19 cellular contexts compared by ENCODE assay signal in the genomic region with DNA sequence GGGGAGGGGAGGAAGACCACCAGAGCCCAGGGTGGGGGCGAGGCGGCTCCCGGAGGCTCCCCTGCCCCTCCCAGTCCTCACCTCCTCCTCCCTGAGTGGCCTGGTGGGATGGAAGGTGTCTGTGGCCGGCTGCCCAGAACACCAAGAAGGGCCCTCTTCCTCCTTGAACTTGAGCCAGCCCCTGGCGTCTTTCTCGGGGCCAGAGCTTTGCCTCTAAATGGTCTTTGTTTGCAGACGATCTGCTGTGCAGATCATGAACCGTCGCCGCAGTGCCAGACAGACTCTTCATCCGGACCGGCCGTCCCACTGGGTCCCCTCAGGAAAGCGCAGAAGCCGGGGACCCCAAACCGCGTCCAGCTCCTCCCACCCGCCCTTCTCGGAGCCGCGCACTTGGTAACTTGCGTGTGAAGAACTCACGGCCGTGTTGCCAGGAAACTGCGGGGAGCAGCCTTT. TPM values are rescaled to one million over a fixed set of nuclear protein-coding genes. Genes with fewer than 3 reads are reported as not detected.
A peak's percentile ranks its signal among the peaks of the same experiment; 100 is the strongest.
DNase-seq lines count a peak whose midpoint lies in the region; ATAC-seq and TF ChIP-seq lines count a peak whose summit lies in the region.
"Had no signal": no experiment of that assay in that cellular context is flagged by ENCODE, and none has a peak within 500 bp of the region (broad histone marks: within the 10 kb centered on the region; RNA-seq: fewer than 3 reads in every experiment).

No MANE protein-coding gene starts in this region.

- no peak overlapping the region for H4K8ac ChIP-seq in neuronal stem cell (ENCODE audit: low read depth, low read length)

- H3K36me3 ChIP-seq in thyroid gland (no peaks in the 10 kb centered on the region), neuronal stem cell (replicated peaks in 1 of 2; ENCODE audit: control insufficient read depth in 2 of 2, insufficient read depth in 2 of 2, low read length in 2 of 2) (no peaks in the 10 kb centered on the region)
- H3K36me3 ChIP-seq: tibial nerve had no signal

- H2AK5ac ChIP-seq in neuronal stem cell (ENCODE audit: low read depth, low read length): no peak overlapping the region

- H3K27ac ChIP-seq in right cardiac atrium (ENCODE audit: low read length) (peak overlapping the region; percentile 21), thyroid gland (peak overlapping the region; percentile 33 to 65 (median 53)), neuronal stem cell (replicated peaks; ENCODE audit: low read length) (no peak overlapping the region)
- H3K27ac ChIP-seq: A549, tibial nerve had no signal

- H2BK12ac ChIP-seq in neuronal stem cell (ENCODE audit: low read length): no peak overlapping the region

- H3K23ac ChIP-seq in neuronal stem cell (ENCODE audit: low read depth, low read length, poor library complexity): no peak overlapping the region

- no peaks in the 10 kb centered on the region for H3K36me3 Mint-ChIP-seq in T-cell
- H3K36me3 Mint-ChIP-seq: activated naive CD8-positive, alpha-beta T cell; natural killer cell treated with Interleukin-12 subunit alpha and Interleukin-12 subunit beta and Interleukin-15 and Interleukin-18, amount 100 ng/mL, for 72 hours had no signal

- H3K4me1 ChIP-seq in right cardiac atrium (ENCODE audit: control insufficient read depth, insufficient read depth, low read length) (no peaks in the 10 kb centered on the region), thyroid gland (peaks cover 0 to 5% of the 10 kb centered on the region in 2 donors), neuronal stem cell (ENCODE audit: control insufficient read depth in 2 of 2, insufficient read depth in 1 of 2, low read depth in 1 of 2, low read length in 2 of 2) (peaks cover 0 to 3% of the 10 kb centered on the region in 2 donors)
- H3K4me1 ChIP-seq: A549, tibial nerve had no signal

- peak in 1 of 2 donors; percentile 37 for TF ChIP-seq POLR2A in thyroid gland (IDR thresholded peaks at IDR 0.05)

- ATAC-seq in right cardiac atrium (peak; percentile 56 to 63), T-cell (replicated peaks in 1 of 4) (no peak)
- ATAC-seq: A549; natural killer cell treated with Interleukin-12 subunit alpha and Interleukin-12 subunit beta and Interleukin-15 and Interleukin-18, amount 100 ng/mL, for 72 hours had no signal

- 36% methylated on average over 25 of the region's 25 CpGs for WGBS in right cardiac atrium
- WGBS in thyroid gland, 2 donors: 37 to 45% methylated on average over 25 of the region's 25 CpGs
- WGBS in neuronal stem cell (ENCODE audit: extremely low coverage in 2 of 2, insufficient read length in 2 of 2, insufficient replicate concordance in 1 of 2), 2 donors: no CpG with 5 or more reads among the region's 25 CpGs

- H3K27me3 ChIP-seq in right cardiac atrium (ENCODE audit: control insufficient read depth, insufficient read depth): no peaks in the 10 kb centered on the region
- H3K27me3 ChIP-seq in thyroid gland: no peaks in the 10 kb centered on the region
- peaks cover 0 to 11% (median 0%) of the 10 kb centered on the region in 3 experiments for H3K27me3 ChIP-seq in neuronal stem cell (ENCODE audit: control insufficient read depth in 3 of 3, insufficient read depth in 3 of 3, low read depth in 1 of 3, low read length in 3 of 3)
- H3K27me3 ChIP-seq: tibial nerve had no signal

- no peak overlapping the region for H3K18ac ChIP-seq in neuronal stem cell (ENCODE audit: low read length)

- no peak overlapping the region for H2BK5ac ChIP-seq in neuronal stem cell (ENCODE audit: low read length)

- H3K14ac ChIP-seq in neuronal stem cell (ENCODE audit: low read length): no peak overlapping the region

- no peak overlapping the region for H3K9ac ChIP-seq in neuronal stem cell (ENCODE audit: low read depth, low read length, poor library complexity)

- DNase-seq in NCI-H2227 (lab: John Stamatoyannopoulos, UW; ENCODE audit: unreplicated experiment) (peak; percentile 31), NCI-H2227 treated with DMSO at 0.1 percent for 48 hours (lab: John Stamatoyannopoulos, UW) (no peak), astrocyte of the cerebellum (ENCODE audit: low read depth) (peak; percentile 43), right cardiac atrium (peak; percentile 34 to 74 (median 73)), thyroid gland (peak; percentile 82 to 86), neuronal stem cell (ENCODE audit: low spot score) (no peak), T1000 (lab: John Stamatoyannopoulos, UW) (no peak), T-cell (no peak)
- DNase-seq: activated CD8-positive, alpha-beta memory T cell treated with anti-CD3 and anti-CD28 coated beads, Interleukin-2, amount 50 U/mL, for 48 hours; cortex of kidney; DND-41; foreskin fibroblast; NCI-H1048; SHP77 treated with DMSO at 0.1 percent for 48 hours; small intestine had no signal

- no peak overlapping the region for H3K4me2 ChIP-seq in neuronal stem cell (ENCODE audit: insufficient read depth, low read length, poor library complexity, severe bottlenecking)
- H3K4me2 ChIP-seq: A549 had no signal

- CTCF ChIA-PET in T-cell (lab: Charles Lee): no interaction called here

- H3K27ac Mint-ChIP-seq in T-cell: no peak overlapping the region
- H3K27ac Mint-ChIP-seq: activated naive CD8-positive, alpha-beta T cell; natural killer cell treated with Interleukin-12 subunit alpha and Interleukin-12 subunit beta and Interleukin-15 and Interleukin-18, amount 100 ng/mL, for 72 hours had no signal

- no peak overlapping the region for H2BK120ac ChIP-seq in neuronal stem cell (ENCODE audit: low read depth, low read length)

- H3K4me3 Mint-ChIP-seq in T-cell: no peak overlapping the region
- H3K4me3 Mint-ChIP-seq: activated naive CD8-positive, alpha-beta T cell; natural killer cell treated with Interleukin-12 subunit alpha and Interleukin-12 subunit beta and Interleukin-15 and Interleukin-18, amount 100 ng/mL, for 72 hours had no signal

- H3K79me1 ChIP-seq in neuronal stem cell (ENCODE audit: low read depth, low read length): no peaks in the 10 kb centered on the region

- H2BK15ac ChIP-seq in neuronal stem cell (ENCODE audit: low read length): no peak overlapping the region

- no peaks in the 10 kb centered on the region for H3K9me3 ChIP-seq in right cardiac atrium (ENCODE audit: control insufficient read depth, low read length)
- H3K9me3 ChIP-seq in thyroid gland: no peaks in the 10 kb centered on the region
- H3K9me3 ChIP-seq in neuronal stem cell (replicated peaks in 1 of 2; ENCODE audit: control insufficient read depth in 2 of 2, insufficient read depth in 1 of 2, low read depth in 1 of 2, low read length in 2 of 2): no peaks in the 10 kb centered on the region
- H3K9me3 ChIP-seq: A549 had no signal

- peak overlapping the region; percentile 46 for H3K4me3 ChIP-seq in astrocyte of the cerebellum (ENCODE audit: low read depth, low read length)
- peak overlapping the region; percentile 33 for H3K4me3 ChIP-seq in right cardiac atrium (ENCODE audit: low read length)
- H3K4me3 ChIP-seq in thyroid gland (replicated peaks in 1 of 3): peak overlapping the region in 1 of 3 donors; percentile 6
- H3K4me3 ChIP-seq in neuronal stem cell (ENCODE audit: low read length in 2 of 2): no peak overlapping the region
- H3K4me3 ChIP-seq: A549 had no signal

- no peak overlapping the region for H2AFZ ChIP-seq in neuronal stem cell (ENCODE audit: low read length)

- POLR2A ChIA-PET in T-cell (lab: Charles Lee): no interaction called here

- TF ChIP-seq CTCF in astrocyte of the cerebellum (IDR thresholded peaks at IDR 0.05; ENCODE audit: low read depth, low read length, missing control alignments): no peak
- no peak for TF ChIP-seq CTCF in thyroid gland (IDR thresholded peaks at IDR 0.05)

- intact Hi-C loops in right cardiac atrium (cut with DNase I): no loop called here
- intact Hi-C loops in thyroid gland (cut with DNase I): no loop called here

- in situ Hi-C loops in astrocyte of the cerebellum (cut with HindIII; ENCODE audit: low sequenced_read_pairs): no loop called here

- H3K9me3 Mint-ChIP-seq in T-cell: no peaks in the 10 kb centered on the region
- H3K9me3 Mint-ChIP-seq: natural killer cell treated with Interleukin-12 subunit alpha and Interleukin-12 subunit beta and Interleukin-15 and Interleukin-18, amount 100 ng/mL, for 72 hours had no signal

- H3K4ac ChIP-seq in neuronal stem cell (ENCODE audit: low read length): no peak overlapping the region

- H3K4me1 Mint-ChIP-seq in T-cell: peaks cover 0 to 9% (median 4%) of the 10 kb centered on the region in 3 donors

- H3K27me3 Mint-ChIP-seq in T-cell: peaks cover 3 to 8% of the 10 kb centered on the region in 2 donors

- H4K91ac ChIP-seq in neuronal stem cell (ENCODE audit: low read depth, low read length, poor library complexity): no peak overlapping the region

RNA-seq across cellular contexts. Expression of gene PTGR3, which starts 41.2 kb away (rescaled TPM):
- 10 to 100 TPM; 27.1 to 42.9 (median 33.8) TPM for total RNA-seq in right cardiac atrium
- polyA plus RNA-seq in right cardiac atrium: 23.4 TPM
- 10 to 100 TPM; 19.3 to 62.7 (median 36.9) TPM for total RNA-seq in thyroid gland
- 7.2 TPM for polyA plus RNA-seq in neuronal stem cell (2013, experiment 1 of 2)
- polyA plus RNA-seq in neuronal stem cell (2013, experiment 2 of 2): 7.1 TPM
- total RNA-seq in T-cell: 10 to 100 TPM; 32.8 to 44.1 (median 36.5) TPM

RNA-seq across cellular contexts. Expression of gene TSHZ1, which starts 42.8 kb away (rescaled TPM):
- total RNA-seq in right cardiac atrium (10 to 100 TPM; 13.3 to 24.7 (median 20.4) TPM), thyroid gland (10 to 100 TPM; 17.9 to 22.2 (median 19.0) TPM), T-cell (10 to 100 TPM; 26.5 to 31.3 (median 28.2) TPM)
- polyA plus RNA-seq in right cardiac atrium: 12.7 TPM
- 1.0 TPM for polyA plus RNA-seq in neuronal stem cell (2013, experiment 1 of 2)
- 0.96 TPM for polyA plus RNA-seq in neuronal stem cell (2013, experiment 2 of 2)

Comparison
In these comparisons a context has a peak if more than half of its experiments do, and no peak if none do; other contexts are left out.
1. DNase-seq: peak in NCI-H2227 (single experiment), astrocyte of the cerebellum (single experiment), right cardiac atrium (3 of 3) and thyroid gland (2 of 2); none in NCI-H2227 treated with DMSO at 0.1 percent for 48 hours (single experiment), neuronal stem cell (single experiment), T1000 (single experiment) and T-cell (0 of 34).
2. H3K4me3 ChIP-seq: peak in astrocyte of the cerebellum (single experiment) and right cardiac atrium (single experiment); none in neuronal stem cell (0 of 2).
3. ATAC-seq: peak in right cardiac atrium (2 of 2); none in T-cell (0 of 4).